25 cellular contexts compared by ENCODE assay signal in genomic region chr10:103587073-103587472, GRCh38.
"Had no signal": no experiment of that assay in that cellular context is flagged by ENCODE, and none has a peak within 500 bp of the region (broad histone marks: within the 10 kb centered on the region; RNA-seq: fewer than 3 reads in every experiment).

No MANE protein-coding gene starts in this region.

- FAIRE-seq: pancreas, small intestine had no signal

- H3K36me3 ChIP-seq: neural progenitor cell, prostate gland, right lobe of liver, transverse colon, upper lobe of right lung, uterus had no signal

- H3K4me3 ChIP-seq: neural progenitor cell, pancreas, prostate gland, right lobe of liver, sigmoid colon, suprapubic skin, testis, tibial artery, transverse colon, upper lobe of right lung, uterus had no signal

- H3K9me3 ChIP-seq: pancreas, prostate gland, right lobe of liver, sigmoid colon, suprapubic skin, testis, transverse colon, upper lobe of right lung, uterus had no signal

- H3K27ac ChIP-seq: neural progenitor cell, pancreas, prostate gland, right lobe of liver, sigmoid colon, suprapubic skin, testis, tibial artery, transverse colon, upper lobe of right lung had no signal

- ATAC-seq: naive thymus-derived CD4-positive, alpha-beta T cell; natural killer cell; pancreas; right cardiac atrium; right lobe of liver; stimulated activated effector memory CD8-positive, alpha-beta T cell treated with anti-CD3 and anti-CD28 coated beads, Interleukin-12 subunit alpha, Interleukin-12 subunit beta, amount 100 ng/mL, for 72 hours; stimulated activated naive CD8-positive, alpha-beta T cell treated with anti-CD3 and anti-CD28 coated beads, Interleukin-15, amount 100 ng/mL, for 72 hours; stimulated activated naive CD8-positive, alpha-beta T cell treated with anti-CD3 and anti-CD28 coated beads, Interleukin-15, Interleukin-2, amounts not matched to agents 100 U/mL and 50 U/mL, for 24 hours; upper lobe of right lung had no signal

- H3K4me1 ChIP-seq: pancreas, prostate gland, testis, upper lobe of right lung, uterus had no signal

- H3K9ac ChIP-seq: neural progenitor cell had no signal

- H3K27me3 ChIP-seq: neural progenitor cell, pancreas, right lobe of liver, testis, uterus had no signal

- H2AFZ ChIP-seq: neural progenitor cell had no signal

- H3K4me2 ChIP-seq: neural progenitor cell had no signal

- DNase-seq: naive thymus-derived CD4-positive, alpha-beta T cell; natural killer cell; occipital lobe; pancreas; right cardiac atrium; right lobe of liver; sigmoid colon; small intestine; stimulated activated CD4-positive, alpha-beta T cell treated with anti-CD3 and anti-CD28 coated beads, Interleukin-15, amount 100 ng/mL, for 24 hours; stimulated activated CD4-positive, alpha-beta T cell treated with anti-CD3 and anti-CD28 coated beads, Interleukin-2, amount 100 ng/mL, for 24 hours; stimulated activated CD4-positive, alpha-beta T cell treated with anti-CD3 and anti-CD28 coated beads, Interleukin-2, amount 100 ng/mL, for 48 hours; stimulated activated CD4-positive, alpha-beta T cell treated with anti-CD3 and anti-CD28 coated beads, Interleukin-4, amount 100 ng/mL, for 24 hours; stimulated activated naive CD4-positive, alpha-beta T cell; stimulated activated naive CD8-positive, alpha-beta T cell treated with anti-CD3 and anti-CD28 coated beads, Interleukin-15, amount 100 ng/mL, for 72 hours; stimulated activated naive CD8-positive, alpha-beta T cell treated with anti-CD3 and anti-CD28 coated beads, Interleukin-15, Interleukin-2, amounts not matched to agents 100 U/mL and 50 U/mL, for 24 hours; substantia nigra; testis; tibial artery; transverse colon; upper lobe of right lung; uterus had no signal
